ENCODE assay signal across 15 cellular contexts in the genomic region with DNA sequence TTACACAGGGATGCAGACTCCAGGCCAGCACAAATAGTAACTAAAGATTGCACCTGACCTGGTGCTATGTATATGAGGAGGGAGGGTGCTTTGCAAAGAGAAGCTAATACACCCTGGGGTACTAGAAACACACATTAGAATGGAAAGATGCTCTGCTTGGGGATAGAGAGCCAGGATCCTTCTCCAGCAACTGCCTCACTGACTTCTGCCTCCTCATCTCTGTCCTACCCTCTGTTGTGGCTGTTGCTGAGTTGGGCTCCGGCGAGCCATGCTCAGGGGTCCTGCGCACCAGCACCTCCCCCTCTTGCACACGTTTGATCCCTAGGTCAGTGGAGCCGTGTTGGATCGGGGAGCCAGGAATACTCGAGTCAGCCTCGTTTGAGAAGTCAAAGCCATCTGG. TPM values are rescaled to one million over a fixed set of nuclear protein-coding genes. Genes with fewer than 3 reads are reported as not detected.
DNase-seq lines count a peak whose midpoint lies in the region; ATAC-seq and TF ChIP-seq lines count a peak whose summit lies in the region.
"Had no signal": no experiment of that assay in that cellular context is flagged by ENCODE, and none has a peak within 500 bp of the region (broad histone marks: within the 10 kb centered on the region; RNA-seq: fewer than 3 reads in every experiment).

No MANE protein-coding gene starts in this region.

- H3K27me3 ChIP-seq in left ventricle myocardium inferior (ENCODE audit: low read depth) = no peaks in the 10 kb centered on the region
- H3K27me3 ChIP-seq: BLaER1 had no signal

- H3K27ac ChIP-seq in left ventricle myocardium inferior (replicated peaks) = no peak overlapping the region
- H3K27ac ChIP-seq: BLaER1, HL-60 had no signal

- no peak overlapping the region for H3K4me3 ChIP-seq in left ventricle myocardium inferior
- H3K4me3 ChIP-seq: BLaER1, GM12878 had no signal

- intact Hi-C loops in left ventricle myocardium superior (cut with micrococcal nuclease) (no loop called here), left ventricle myocardium inferior (cut with micrococcal nuclease) (no loop called here)

- peak; percentile 49 for ATAC-seq in left ventricle myocardium superior
- no peak for ATAC-seq in memory B cell (ENCODE audit: low read depth)
- ATAC-seq: GM12878 had no signal

- H3K4me3 Mint-ChIP-seq in HFFc6 (peak overlapping the region; percentile 11; the same call in 1 of the 2 replicates), memory B cell (no peak overlapping the region)
- H3K4me3 Mint-ChIP-seq: CD8-positive, alpha-beta memory T cell had no signal

- peaks cover 31% of the 10 kb centered on the region for H3K4me1 Mint-ChIP-seq in HFFc6 (ENCODE audit: low read depth)
- H3K4me1 Mint-ChIP-seq in memory B cell = no peaks in the 10 kb centered on the region
- H3K4me1 Mint-ChIP-seq: CD8-positive, alpha-beta memory T cell had no signal

- peaks cover 15% of the 10 kb centered on the region for H3K36me3 Mint-ChIP-seq in HFFc6 (ENCODE audit: low read depth)
- peaks cover 15% of the 10 kb centered on the region for H3K36me3 Mint-ChIP-seq in memory B cell

- H3K27ac Mint-ChIP-seq in HFFc6 (no peak overlapping the region), memory B cell (peak overlapping the region; percentile 18)

- H3K36me3 ChIP-seq in left ventricle myocardium inferior = peaks cover 73% of the 10 kb centered on the region

- no peak for DNase-seq in left ventricle myocardium superior
- DNase-seq in left ventricle myocardium inferior = no peak
- no peak for DNase-seq in HFFc6
- DNase-seq in memory B cell (ENCODE audit: low spot score in 2 of 2) = no peak
- DNase-seq in DMS 273 treated with DMSO at 0.1 percent for 48 hours (lab: John Stamatoyannopoulos, UW) = no peak
- no peak for DNase-seq in Ammon's horn (ENCODE audit: low spot score)
- DNase-seq in NCI-H2171 (lab: John Stamatoyannopoulos, UW) = no peak
- DNase-seq: Calu3; CD8-positive, alpha-beta memory T cell; DMS79; GOT3; HCEC 1CT had no signal

- H3K27me3 Mint-ChIP-seq in HFFc6 (ENCODE audit: insufficient read depth) (no peaks in the 10 kb centered on the region; the same call in 1 of the 2 replicates), memory B cell (no peaks in the 10 kb centered on the region)
- H3K27me3 Mint-ChIP-seq: CD8-positive, alpha-beta memory T cell had no signal

- TF ChIP-seq CTCF in left ventricle myocardium inferior (IDR thresholded peaks at IDR 0.05; ENCODE audit: borderline replicate concordance) (no peak), HFFc6 (IDR thresholded peaks at IDR 0.05) (no peak)

- no peaks in the 10 kb centered on the region for H3K9me3 ChIP-seq in left ventricle myocardium inferior (replicated peaks)
- H3K9me3 ChIP-seq: BLaER1 had no signal

- H3K9me3 Mint-ChIP-seq in HFFc6 = no peaks in the 10 kb centered on the region
- no peaks in the 10 kb centered on the region for H3K9me3 Mint-ChIP-seq in memory B cell
- H3K9me3 Mint-ChIP-seq: CD8-positive, alpha-beta memory T cell had no signal

- H3K4me1 ChIP-seq in left ventricle myocardium inferior = peaks cover 19% of the 10 kb centered on the region
- H3K4me1 ChIP-seq: BLaER1 had no signal

RNA-seq across cellular contexts. Expression of a gene that starts 23.7 kb away (rescaled TPM):
- total RNA-seq in left ventricle myocardium superior (26.1 TPM), left ventricle myocardium inferior (24.5 TPM)
- 10 to 100 TPM; 22.1 to 31.9 (median 29.2) TPM for total RNA-seq in HFFc6 (2021; fragmentation: NEBNext Ultra II Directional; extraction: Animal tissue kit (Norgen Biotek cat#: 25700))
